Comparison of ENCODE assay signal across 19 cellular contexts in the genomic region with DNA sequence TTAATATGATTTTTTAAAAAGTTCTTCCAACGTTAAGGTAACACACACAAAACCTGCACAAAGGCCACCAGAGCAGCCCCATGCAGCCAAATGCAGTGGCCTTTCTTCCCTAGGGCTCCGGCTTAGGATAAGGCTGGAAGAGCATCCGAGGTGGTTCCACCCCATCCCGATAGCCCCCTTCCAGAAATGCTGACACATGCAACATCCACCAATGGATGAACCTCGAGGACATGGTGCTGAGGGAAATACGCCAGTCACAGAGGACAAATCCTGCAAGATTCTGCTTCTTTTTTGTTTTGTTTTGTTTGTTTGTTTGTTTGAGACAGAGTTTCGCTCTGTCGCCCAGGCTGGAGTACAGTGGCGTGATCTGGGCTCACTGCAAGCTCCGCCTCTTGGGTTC.
DNase-seq lines count a peak whose midpoint lies in the region; ATAC-seq, FAIRE-seq and TF ChIP-seq lines count a peak whose summit lies in the region.
"Had no signal": no experiment of that assay in that cellular context is flagged by ENCODE, and none has a peak within 500 bp of the region (broad histone marks: within the 10 kb centered on the region; RNA-seq: fewer than 3 reads in every experiment).

No MANE protein-coding gene starts in this region.

- no peak for TF ChIP-seq CTCF in A549 (IDR thresholded peaks at IDR 0.05)
- no peak for TF ChIP-seq CTCF in IMR-90 (conservative IDR thresholded peaks at IDR 0.05; ENCODE audit: low read depth, low read length)
- no peak for TF ChIP-seq CTCF in parathyroid adenoma (IDR thresholded peaks at IDR 0.05)

- no peaks in the 10 kb centered on the region for H4K20me1 ChIP-seq in IMR-90 (ENCODE audit: insufficient read depth, low read length)
- H4K20me1 ChIP-seq: BLaER1 treated with 17β-estradiol and CSF1 and Interleukin-3, amounts not matched to agents 10 nM and 100 nM had no signal

- in situ Hi-C loops in IMR-90 (cut with MboI; ENCODE audit: low sequenced_read_pairs) = no loop called here

- no peaks in the 10 kb centered on the region for H3K9me1 ChIP-seq in IMR-90 (ENCODE audit: insufficient read depth, low read length)

- peaks cover 12% of the 10 kb centered on the region for H3K79me2 ChIP-seq in parathyroid adenoma

- H2AK5ac ChIP-seq in IMR-90 (ENCODE audit: low read depth, low read length) = no peak overlapping the region

- TF ChIP-seq POLR2A in A549 (IDR thresholded peaks at IDR 0.05; ENCODE audit: low read length) = no peak
- TF ChIP-seq POLR2A in IMR-90 (IDR thresholded peaks at IDR 0.05; ENCODE audit: low read depth, low read length) = no peak

- H2AK9ac ChIP-seq in IMR-90 (replicated peaks; ENCODE audit: low read depth, low read length, poor library complexity) = no peak overlapping the region

- no peak overlapping the region for H4K91ac ChIP-seq in IMR-90 (ENCODE audit: insufficient read depth, low read depth, low read length)

- H3K56ac ChIP-seq in IMR-90 (ENCODE audit: extremely low read depth, insufficient read depth, low read length) = no peak overlapping the region

- WGBS in A549 (ENCODE audit: missing lambda C conversion rate) = 65% methylated on average over 10 of the region's 10 CpGs
- WGBS in IMR-90 (ENCODE audit: extremely low coverage in 2 of 2, insufficient read length in 1 of 2), 2 experiments = 63% methylated on average over 5 of the region's 10 CpGs; no CpG with 5 or more reads in 1 of the 2 experiments

- no peak overlapping the region for H3K14ac ChIP-seq in IMR-90 (replicated peaks; ENCODE audit: low read depth, low read length)

- POLR2A ChIA-PET in A549 (lab: Yijun Ruan, JAX) = no interaction called here
- POLR2A ChIA-PET in IMR-90 (lab: Charles Lee; ENCODE audit: unreplicated experiment) = no interaction called here

- no peak overlapping the region for H2BK15ac ChIP-seq in IMR-90 (ENCODE audit: low read depth, low read length)

- H3K27ac ChIP-seq in A549 = no peak overlapping the region
- no peak overlapping the region for H3K27ac ChIP-seq in IMR-90 (ENCODE audit: insufficient read depth, low read length)
- peak overlapping the region; percentile 24 for H3K27ac ChIP-seq in parathyroid adenoma
- H3K27ac ChIP-seq: BLaER1 treated with 17β-estradiol and CSF1 and Interleukin-3, amounts not matched to agents 10 nM and 100 nM; C4-2B had no signal

- no peak overlapping the region for H3K4me3 ChIP-seq in A549
- no peak overlapping the region for H3K4me3 ChIP-seq in IMR-90 (ENCODE audit: insufficient read depth, low read depth, low read length)
- no peak overlapping the region for H3K4me3 ChIP-seq in parathyroid adenoma (ENCODE audit: low read depth, low read length)
- H3K4me3 ChIP-seq: BLaER1 treated with 17β-estradiol and CSF1 and Interleukin-3, amounts not matched to agents 10 nM and 100 nM had no signal

- no peaks in the 10 kb centered on the region for H3K79me1 ChIP-seq in IMR-90 (ENCODE audit: low read depth in 1 of 2, low read length in 2 of 2)

- peaks cover 19% of the 10 kb centered on the region for H3K4me1 ChIP-seq in A549
- H3K4me1 ChIP-seq in IMR-90 (ENCODE audit: control insufficient read depth, insufficient read depth, low read length) = no peaks in the 10 kb centered on the region
- peaks cover 30% of the 10 kb centered on the region for H3K4me1 ChIP-seq in parathyroid adenoma
- H3K4me1 ChIP-seq: Caco-2 had no signal

- H2BK20ac ChIP-seq in IMR-90 (ENCODE audit: low read depth, low read length) = no peak overlapping the region

- intact Hi-C loops in IMR-90 (cut with micrococcal nuclease) = no loop called here

- CTCF ChIA-PET in A549 (lab: Yijun Ruan, JAX) (interaction anchor here (1.3 to 1.4 kb wide), 2 partner anchors 9 to 21 kb away, joined by 3 read pairs; no protein-coding TSS in a partner anchor), IMR-90 (lab: Yijun Ruan, JAX) (no interaction called here)

- H3K36me3 ChIP-seq in IMR-90 (ENCODE audit: control insufficient read depth, insufficient read depth, low read length) = no peaks in the 10 kb centered on the region
- no peaks in the 10 kb centered on the region for H3K36me3 ChIP-seq in parathyroid adenoma (ENCODE audit: control insufficient read depth, insufficient read depth, low read length)
- H3K36me3 ChIP-seq: BLaER1 treated with 17β-estradiol and CSF1 and Interleukin-3, amounts not matched to agents 10 nM and 100 nM had no signal

- FAIRE-seq in A549 (lab: Jason Lieb, UNC) = no peak
- FAIRE-seq: A204.1, D721Med, G401.6, GM12891 had no signal

- H3K4me2 ChIP-seq in A549 = no peak overlapping the region
- H3K4me2 ChIP-seq in IMR-90 (ENCODE audit: low read depth, low read length) = no peak overlapping the region
- no peak overlapping the region for H3K4me2 ChIP-seq in parathyroid adenoma (ENCODE audit: low read length)
- H3K4me2 ChIP-seq: BLaER1 treated with 17β-estradiol and CSF1 and Interleukin-3, amounts not matched to agents 10 nM and 100 nM had no signal

- no peak overlapping the region for H2BK5ac ChIP-seq in IMR-90 (ENCODE audit: low read depth, low read length, poor library complexity, severe bottlenecking)

- H3K9me3 ChIP-seq in A549 = no peaks in the 10 kb centered on the region
- peaks cover under 1% of the 10 kb centered on the region; the same call in 1 of the 2 replicates for H3K9me3 ChIP-seq in IMR-90 (ENCODE audit: control insufficient read depth, insufficient read depth, low read length)
- no peaks in the 10 kb centered on the region for H3K9me3 ChIP-seq in parathyroid adenoma (ENCODE audit: control insufficient read depth, low read length)
- H3K9me3 ChIP-seq: BLaER1 treated with 17β-estradiol and CSF1 and Interleukin-3, amounts not matched to agents 10 nM and 100 nM; Caco-2 had no signal

- H3K9ac ChIP-seq in IMR-90 (ENCODE audit: low read depth, low read length) (no peak overlapping the region), parathyroid adenoma (no peak overlapping the region)
- H3K9ac ChIP-seq: BLaER1 treated with 17β-estradiol and CSF1 and Interleukin-3, amounts not matched to agents 10 nM and 100 nM had no signal

- BruUV-seq in IMR-90 (replicated peaks; lab: Mats Ljungman, UMichigan) = no TSS peak

- H3K23ac ChIP-seq in IMR-90 (ENCODE audit: low read depth, low read length) = no peak overlapping the region

- H2AFZ ChIP-seq in IMR-90 (replicated peaks; ENCODE audit: low read length, poor library complexity) = no peak overlapping the region
- no peak overlapping the region for H2AFZ ChIP-seq in parathyroid adenoma

- H3K4ac ChIP-seq in IMR-90 (ENCODE audit: low read depth, low read length) = no peak overlapping the region

- no peak overlapping the region for H3K18ac ChIP-seq in IMR-90 (ENCODE audit: low read depth, low read length)

- no peak for TF ChIP-seq EP300 in A549 (IDR thresholded peaks at IDR 0.05)

- no peak overlapping the region for H4K5ac ChIP-seq in IMR-90 (ENCODE audit: low read depth, low read length)

- H2BK120ac ChIP-seq in IMR-90 (ENCODE audit: low read depth, low read length) = no peak overlapping the region

- H4K8ac ChIP-seq in IMR-90 (ENCODE audit: low read depth in 2 of 2, low read length in 2 of 2) = no peak overlapping the region

- dilution Hi-C loops in IMR-90 (cut with HindIII; ENCODE audit: low sequenced_read_pairs, unreplicated experiment) = no loop called here

- H3K27me3 ChIP-seq in IMR-90 (ENCODE audit: control insufficient read depth, insufficient read depth, low read length) (no peaks in the 10 kb centered on the region), parathyroid adenoma (ENCODE audit: control insufficient read depth, insufficient read depth, low read length) (no peaks in the 10 kb centered on the region)
- H3K27me3 ChIP-seq: BLaER1 treated with 17β-estradiol and CSF1 and Interleukin-3, amounts not matched to agents 10 nM and 100 nM had no signal

- ATAC-seq in A549 = no peak
- no peak for ATAC-seq in IMR-90 (ENCODE audit: low read depth)
- ATAC-seq: CD8-positive, alpha-beta T cell had no signal

- DNase-seq in A549 (ENCODE audit: low read depth in 1 of 2, low spot score in 1 of 2) = no peak
- no peak for DNase-seq in IMR-90
- DNase-seq in NCI-H2081 (lab: John Stamatoyannopoulos, UW) = no peak
- no peak for DNase-seq in hypothalamus (lab: John Stamatoyannopoulos, UW)
- DNase-seq: 8988T; AML-193; Caco-2; Calu3; CD4-positive, alpha-beta T cell; DMS79 treated with DMSO at 0.1 percent for 48 hours; GF-D8 had no signal

- no peak for TF ChIP-seq RAD21 in A549 (conservative IDR thresholded peaks at IDR 0.05 in 1 of 2, IDR thresholded peaks at IDR 0.05 in 1 of 2)
- TF ChIP-seq RAD21 in IMR-90 (IDR thresholded peaks at IDR 0.05; ENCODE audit: low read length) = no peak

TF ChIP-seq in A549, 52 proteins besides CTCF, POLR2A, EP300 and RAD21:
- TF ChIP-seq MAFK (IDR thresholded peaks at IDR 0.05; ENCODE audit: partially characterized antibody) (peak; percentile 68), ZFP36 (IDR thresholded peaks at IDR 0.05; ENCODE audit: borderline replicate concordance, partially characterized antibody) (no peak)

TF ChIP-seq in IMR-90, 13 proteins besides CTCF, POLR2A, EP300 and RAD21:
- TF ChIP-seq MAFK (IDR thresholded peaks at IDR 0.05; ENCODE audit: low read depth, low read length) = peak; percentile 31; the same call in 1 of the 2 replicates
- TF ChIP-seq, protein P1, sequence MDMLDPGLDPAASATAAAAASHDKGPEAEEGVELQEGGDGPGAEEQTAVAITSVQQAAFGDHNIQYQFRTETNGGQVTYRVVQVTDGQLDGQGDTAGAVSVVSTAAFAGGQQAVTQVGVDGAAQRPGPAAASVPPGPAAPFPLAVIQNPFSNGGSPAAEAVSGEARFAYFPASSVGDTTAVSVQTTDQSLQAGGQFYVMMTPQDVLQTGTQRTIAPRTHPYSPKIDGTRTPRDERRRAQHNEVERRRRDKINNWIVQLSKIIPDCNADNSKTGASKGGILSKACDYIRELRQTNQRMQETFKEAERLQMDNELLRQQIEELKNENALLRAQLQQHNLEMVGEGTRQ (IDR thresholded peaks at IDR 0.05; ENCODE audit: low read depth, low read length) = no peak
